14 cellular contexts compared by ENCODE assay signal in the genomic region with DNA sequence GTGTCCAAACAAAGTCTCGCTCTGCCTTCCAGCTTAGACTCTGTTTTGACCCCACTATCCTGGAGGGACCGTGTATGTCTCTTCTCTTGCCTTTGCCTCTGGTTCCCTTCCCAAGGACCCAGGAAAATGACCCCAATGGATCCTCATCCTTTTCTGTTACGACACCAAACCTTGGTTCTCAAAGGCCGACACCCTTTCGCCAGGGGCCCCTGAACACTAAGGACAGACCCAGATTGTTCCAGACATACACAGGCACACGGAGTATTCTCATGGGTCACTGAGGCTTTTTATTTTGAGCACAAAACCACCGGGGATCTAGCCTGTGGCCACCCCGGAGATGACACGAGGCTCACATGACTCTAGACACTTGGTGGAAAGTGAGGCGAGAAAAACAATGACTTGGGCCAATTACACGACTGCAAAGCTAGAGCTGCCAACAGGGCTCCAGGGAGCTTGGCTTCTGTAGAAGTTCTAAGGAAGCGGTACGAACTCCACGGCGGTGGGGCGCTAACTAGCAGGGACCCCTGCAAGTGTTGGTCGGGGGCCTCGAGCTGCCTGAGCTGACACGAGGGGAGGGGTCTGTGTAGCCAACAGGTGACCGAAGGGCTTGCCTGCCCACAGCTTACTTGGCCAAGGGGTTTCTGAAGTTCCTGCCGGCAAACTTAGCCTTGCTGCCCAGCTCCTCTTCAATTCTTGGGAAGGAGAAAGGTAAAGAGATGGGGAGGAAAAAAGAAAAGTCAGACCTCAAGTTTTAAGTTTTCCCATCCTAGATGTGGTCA. TPM values are rescaled to one million over a fixed set of nuclear protein-coding genes. Genes with fewer than 3 reads are reported as not detected.
A peak's percentile ranks its signal among the peaks of the same experiment; 100 is the strongest.
DNase-seq lines count a peak whose midpoint lies in the region; FAIRE-seq and TF ChIP-seq lines count a peak whose summit lies in the region.
"Had no signal": no experiment of that assay in that cellular context is flagged by ENCODE, and none has a peak within 500 bp of the region (broad histone marks: within the 10 kb centered on the region; RNA-seq: fewer than 3 reads in every experiment).

No MANE protein-coding gene starts in this region.

- FAIRE-seq in astrocyte (lab: Jason Lieb, UNC), result no peak
- FAIRE-seq: A204.1 had no signal

- no peak for DNase-seq in activated CD4-positive, alpha-beta T cell treated with anti-CD3 and anti-CD28 coated beads, Interleukin-2, amount 10 ng/mL, durations not matched to agents 7 days and 5 days
- DNase-seq in activated CD4-positive, alpha-beta T cell treated with anti-CD3 and anti-CD28 coated beads for 48 hours, result no peak
- DNase-seq in astrocyte (ENCODE audit: low read depth), result no peak
- DNase-seq in osteocyte (ENCODE audit: extremely low spot score, unreplicated experiment), result no peak
- DNase-seq in LoVo (ENCODE audit: low spot score), result no peak
- no peak for DNase-seq in NCI-H446 treated with DMSO at 0.1 percent for 48 hours (lab: John Stamatoyannopoulos, UW)
- DNase-seq in amniotic stem cell (lab: John Stamatoyannopoulos, UW), result no peak
- DNase-seq: COR-L47, KBM-7, NCI-H187 treated with DMSO at 0.1 percent for 48 hours, thyroid gland had no signal

- H3K4me1 ChIP-seq in Loucy (ENCODE audit: insufficient read depth, low read length, poor library complexity, severe bottlenecking) (peaks cover 88% of the 10 kb centered on the region), astrocyte (ENCODE audit: insufficient read depth, low read length) (peaks cover 14% of the 10 kb centered on the region)

- POLR2A ChIA-PET in activated CD4-positive, alpha-beta T cell treated with anti-CD3 and anti-CD28 coated beads, Interleukin-2, amount 10 ng/mL, durations not matched to agents 7 days and 5 days (lab: Charles Lee), result no interaction called here

- H4K20me1 ChIP-seq in Loucy (ENCODE audit: insufficient read depth, low read length, poor library complexity, severe bottlenecking) (peaks cover 83% of the 10 kb centered on the region), astrocyte (ENCODE audit: insufficient read depth, low read length) (peaks cover 98% of the 10 kb centered on the region)

- peak overlapping the region; percentile 25 for H3K27ac Mint-ChIP-seq in activated CD4-positive, alpha-beta T cell treated with anti-CD3 and anti-CD28 coated beads, Interleukin-2, amount 10 ng/mL, durations not matched to agents 7 days and 5 days
- H3K27ac Mint-ChIP-seq in astrocyte (ENCODE audit: unreplicated experiment) (peak overlapping the region; percentile 66), osteocyte (ENCODE audit: unreplicated experiment) (peak overlapping the region; percentile 57)

- H3K27ac ChIP-seq in astrocyte (ENCODE audit: low read depth, low read length), result no peak overlapping the region
- H3K27ac ChIP-seq: thyroid gland had no signal

- H3K9me2 ChIP-seq in Loucy (replicated peaks; ENCODE audit: low read depth, low read length), result no peaks in the 10 kb centered on the region

- peaks cover 3% of the 10 kb centered on the region for H3K9me3 Mint-ChIP-seq in activated CD4-positive, alpha-beta T cell treated with anti-CD3 and anti-CD28 coated beads, Interleukin-2, amount 10 ng/mL, durations not matched to agents 7 days and 5 days
- H3K9me3 Mint-ChIP-seq in astrocyte (ENCODE audit: unreplicated experiment) (no peaks in the 10 kb centered on the region), osteocyte (ENCODE audit: unreplicated experiment) (no peaks in the 10 kb centered on the region)
- H3K9me3 Mint-ChIP-seq: central memory CD8-positive, alpha-beta T cell had no signal

- H3K4me3 ChIP-seq in Loucy (ENCODE audit: low read length, poor library complexity, severe bottlenecking), result peak overlapping the region; percentile 18
- H3K4me3 ChIP-seq in astrocyte (ENCODE audit: insufficient read depth, low read depth, low read length), result no peak overlapping the region
- H3K4me3 ChIP-seq: thyroid gland had no signal

- H3K36me3 ChIP-seq in Loucy (ENCODE audit: insufficient read depth, low read length) (peaks cover 81% of the 10 kb centered on the region), astrocyte (ENCODE audit: insufficient read depth, low read length) (peaks cover 72% of the 10 kb centered on the region)

- H2AFZ ChIP-seq in Loucy (ENCODE audit: low read length) (no peak overlapping the region), astrocyte (ENCODE audit: low read depth, low read length) (no peak overlapping the region)

- CTCF ChIA-PET in activated CD4-positive, alpha-beta T cell treated with anti-CD3 and anti-CD28 coated beads, Interleukin-2, amount 10 ng/mL, durations not matched to agents 7 days and 5 days (lab: Charles Lee), result interaction anchor here (0.5 to 3.2 kb wide), 6 partner anchors 11 to 144 kb away, joined by 3 to 42 read pairs (median 4); a partner anchor contains a TSS

- no peaks in the 10 kb centered on the region for H3K27me3 ChIP-seq in Loucy (ENCODE audit: insufficient read depth, low read length, poor library complexity, severe bottlenecking)
- no peaks in the 10 kb centered on the region for H3K27me3 ChIP-seq in astrocyte (ENCODE audit: insufficient read depth, low read length)
- H3K27me3 ChIP-seq: thyroid gland had no signal

- H3K4me3 Mint-ChIP-seq in activated CD4-positive, alpha-beta T cell treated with anti-CD3 and anti-CD28 coated beads, Interleukin-2, amount 10 ng/mL, durations not matched to agents 7 days and 5 days, result no peak overlapping the region
- no peak overlapping the region for H3K4me3 Mint-ChIP-seq in astrocyte (ENCODE audit: unreplicated experiment)
- H3K4me3 Mint-ChIP-seq in osteocyte (ENCODE audit: unreplicated experiment), result no peak overlapping the region
- H3K4me3 Mint-ChIP-seq: central memory CD8-positive, alpha-beta T cell had no signal

- H3K4me1 Mint-ChIP-seq in activated CD4-positive, alpha-beta T cell treated with anti-CD3 and anti-CD28 coated beads, Interleukin-2, amount 10 ng/mL, durations not matched to agents 7 days and 5 days, result peaks cover 48% of the 10 kb centered on the region
- peaks cover 32% of the 10 kb centered on the region for H3K4me1 Mint-ChIP-seq in astrocyte (ENCODE audit: low read depth, unreplicated experiment)
- H3K4me1 Mint-ChIP-seq in osteocyte (ENCODE audit: unreplicated experiment), result peaks cover 30% of the 10 kb centered on the region

- H3K9ac ChIP-seq in Loucy (ENCODE audit: low read depth, low read length, poor library complexity, severe bottlenecking), result peak overlapping the region; percentile 22
- no peak overlapping the region for H3K9ac ChIP-seq in astrocyte (ENCODE audit: low read length)

- H3K4me2 ChIP-seq in Loucy (ENCODE audit: low read depth, low read length, poor library complexity, severe bottlenecking) (peak overlapping the region; percentile 64), astrocyte (ENCODE audit: low read length) (no peak overlapping the region)

- no peaks in the 10 kb centered on the region for H3K27me3 Mint-ChIP-seq in activated CD4-positive, alpha-beta T cell treated with anti-CD3 and anti-CD28 coated beads, Interleukin-2, amount 10 ng/mL, durations not matched to agents 7 days and 5 days
- H3K27me3 Mint-ChIP-seq in astrocyte (ENCODE audit: low read depth, unreplicated experiment) (no peaks in the 10 kb centered on the region), osteocyte (ENCODE audit: unreplicated experiment) (no peaks in the 10 kb centered on the region)
- H3K27me3 Mint-ChIP-seq: central memory CD8-positive, alpha-beta T cell had no signal

- TF ChIP-seq CTCF in Loucy (conservative IDR thresholded peaks at IDR 0.05; ENCODE audit: low read length) (no peak), astrocyte (IDR thresholded peaks at IDR 0.05; ENCODE audit: insufficient read depth, low read depth, low read length) (no peak), osteocyte (IDR thresholded peaks at IDR 0.05) (no peak)

- no peaks in the 10 kb centered on the region for H3K9me3 ChIP-seq in Loucy (ENCODE audit: insufficient read depth, low read depth, low read length)
- H3K9me3 ChIP-seq in astrocyte (ENCODE audit: insufficient read depth, low read depth, low read length), result no peaks in the 10 kb centered on the region
- H3K9me3 ChIP-seq: thyroid gland had no signal

- peaks cover 85% of the 10 kb centered on the region for H3K36me3 Mint-ChIP-seq in activated CD4-positive, alpha-beta T cell treated with anti-CD3 and anti-CD28 coated beads, Interleukin-2, amount 10 ng/mL, durations not matched to agents 7 days and 5 days (ENCODE audit: low read depth)
- peaks cover 34% of the 10 kb centered on the region for H3K36me3 Mint-ChIP-seq in astrocyte (ENCODE audit: low read depth, unreplicated experiment)
- H3K36me3 Mint-ChIP-seq in osteocyte (ENCODE audit: unreplicated experiment), result peaks cover 48% of the 10 kb centered on the region

- H3K79me2 ChIP-seq in Loucy (ENCODE audit: insufficient read depth, low read length) (peaks cover 71% of the 10 kb centered on the region), astrocyte (ENCODE audit: insufficient read depth, low read length) (peaks cover 24% of the 10 kb centered on the region)

- H3F3A ChIP-seq in Loucy (ENCODE audit: low read depth), result peaks cover 38% of the 10 kb centered on the region

RNA-seq across cellular contexts. Expression of a gene that starts 17.6 kb away (rescaled TPM):
- 1,000 to 10,000 TPM; 1,608 to 1,874 TPM for total RNA-seq in activated CD4-positive, alpha-beta T cell treated with anti-CD3 and anti-CD28 coated beads, Interleukin-2, amount 10 ng/mL, durations not matched to agents 7 days and 5 days
- total RNA-seq in astrocyte, result 1,663 and 1,692 TPM in 2 replicates
- total RNA-seq in osteocyte, result 744 and 748 TPM in 2 replicates

RNA-seq across cellular contexts. Expression of a gene that starts 43.5 kb away (rescaled TPM):
- 10 to 100 TPM; 68.5 to 68.7 TPM for total RNA-seq in activated CD4-positive, alpha-beta T cell treated with anti-CD3 and anti-CD28 coated beads, Interleukin-2, amount 10 ng/mL, durations not matched to agents 7 days and 5 days
- total RNA-seq in astrocyte (118 and 124 TPM in 2 replicates), osteocyte (76.8 and 79.7 TPM in 2 replicates)
